In the genomic region with DNA sequence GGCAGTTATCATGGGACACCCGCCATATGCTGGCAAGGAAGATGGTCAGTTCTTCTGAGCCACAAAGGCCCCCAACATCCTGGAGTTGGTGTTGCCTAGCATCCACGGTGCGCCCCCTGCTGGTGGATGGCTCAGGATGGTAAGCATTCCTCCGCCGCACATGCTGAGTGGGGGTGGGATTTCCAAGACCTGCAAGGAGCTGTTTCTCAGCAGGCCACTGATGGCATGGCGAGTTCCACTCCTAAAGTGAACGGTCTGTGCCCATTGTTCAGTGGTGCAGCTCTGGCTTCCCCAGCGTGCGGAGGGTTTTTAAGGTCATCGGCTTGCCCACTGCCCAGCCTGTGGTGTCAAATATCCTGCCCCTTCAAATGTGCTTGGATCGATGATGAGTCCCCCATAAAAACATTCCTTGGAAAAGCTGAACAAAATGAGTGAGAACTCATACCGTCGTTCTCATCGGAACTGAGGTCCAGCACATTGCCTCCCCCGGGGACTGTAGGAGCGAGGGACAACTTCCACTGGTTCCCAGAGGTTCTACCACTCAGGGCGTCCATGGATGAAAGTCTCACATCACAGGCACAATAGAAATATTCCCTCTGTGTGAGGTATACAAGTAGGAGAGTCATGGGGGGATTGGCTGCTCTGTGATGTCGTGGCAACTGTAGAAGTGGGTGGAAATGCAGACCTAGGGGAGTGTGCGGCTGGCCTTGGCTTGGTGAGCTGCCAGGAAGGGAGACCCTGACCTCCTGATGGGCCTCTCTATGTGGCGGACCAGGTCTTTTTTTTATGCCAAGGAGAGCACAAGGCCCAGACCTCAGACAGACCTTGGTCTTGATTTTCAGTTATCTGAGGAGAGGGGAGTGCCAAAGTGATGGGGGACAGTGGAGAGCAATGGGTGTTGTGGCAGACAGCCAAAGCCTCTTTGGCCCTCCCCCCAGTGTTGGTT, we compare ENCODE assay signal across 15 cellular contexts.
DNase-seq lines count a peak whose midpoint lies in the region; ATAC-seq and TF ChIP-seq lines count a peak whose summit lies in the region.
"Had no signal": no experiment of that assay in that cellular context is flagged by ENCODE, and none has a peak within 500 bp of the region (broad histone marks: within the 10 kb centered on the region; RNA-seq: fewer than 3 reads in every experiment).

No MANE protein-coding gene starts in this region.

- no peaks in the 10 kb centered on the region for H3K4me1 Mint-ChIP-seq in endodermal cell
- no peaks in the 10 kb centered on the region for H3K4me1 Mint-ChIP-seq in effector memory CD8-positive, alpha-beta T cell (ENCODE audit: low read depth in 2 of 2)

- peak overlapping the region; percentile 72 for H3K4me3 ChIP-seq in endodermal cell (ENCODE audit: low read length)
- H3K4me3 ChIP-seq: adrenal gland, SJSA1 had no signal

- no peak overlapping the region for H3K27ac ChIP-seq in endodermal cell (ENCODE audit: low read depth, low read length)
- H3K27ac ChIP-seq: adrenal gland, SJSA1 had no signal

- peak; percentile 16; the same call in 1 of the 2 replicates for TF ChIP-seq CTCF in LNCAP (IDR thresholded peaks at IDR 0.05)
- TF ChIP-seq CTCF in endodermal cell (conservative IDR thresholded peaks at IDR 0.05): peak; percentile 58

- no peaks in the 10 kb centered on the region for H3K4me1 ChIP-seq in endodermal cell (ENCODE audit: control insufficient read depth, insufficient read depth, low read length)
- H3K4me1 ChIP-seq: adrenal gland, SJSA1 had no signal

- WGBS in endodermal cell (ENCODE audit: insufficient coverage in 1 of 2, insufficient read length in 1 of 2), 2 experiments: 88 to 89% methylated on average over 12 to 20 of the region's 20 CpGs

- peaks cover 100% of the 10 kb centered on the region for H3K9me3 ChIP-seq in endodermal cell (ENCODE audit: control insufficient read depth, low read length)

- intact Hi-C loops in sciatic nerve (cut with DNase I): no loop called here

- peaks cover 100% of the 10 kb centered on the region for H3K36me3 ChIP-seq in endodermal cell (ENCODE audit: control insufficient read depth, insufficient read depth, low read length)
- H3K36me3 ChIP-seq: SJSA1 had no signal

- H3K27me3 ChIP-seq in endodermal cell (ENCODE audit: control insufficient read depth, insufficient read depth, low read length, poor library complexity, severe bottlenecking): no peaks in the 10 kb centered on the region
- H3K27me3 ChIP-seq: adrenal gland, SJSA1 had no signal

- peaks cover 3% of the 10 kb centered on the region for H3K27me3 Mint-ChIP-seq in endodermal cell (ENCODE audit: insufficient read depth)
- no peaks in the 10 kb centered on the region for H3K27me3 Mint-ChIP-seq in effector memory CD8-positive, alpha-beta T cell

- H3K9ac ChIP-seq in endodermal cell (ENCODE audit: extremely low read depth, low read length, poor library complexity, severe bottlenecking): no peak overlapping the region

- H3K27ac Mint-ChIP-seq in endodermal cell: no peak overlapping the region
- no peak overlapping the region for H3K27ac Mint-ChIP-seq in effector memory CD8-positive, alpha-beta T cell

- ATAC-seq in sciatic nerve (no peak), HG02623 (IDR thresholded peaks at IDR 0.05; ENCODE audit: unreplicated experiment) (no peak)
- no peak for ATAC-seq in effector memory CD8-positive, alpha-beta T cell (replicated peaks)

- peaks cover 100% of the 10 kb centered on the region for H3K36me3 Mint-ChIP-seq in endodermal cell (ENCODE audit: low read depth)
- H3K36me3 Mint-ChIP-seq in effector memory CD8-positive, alpha-beta T cell (ENCODE audit: insufficient read depth): peaks cover 33% of the 10 kb centered on the region

- DNase-seq in D341Med (ENCODE audit: low spot score) (peak; percentile 14), endodermal cell (peak; percentile 64), sciatic nerve (ENCODE audit: low spot score) (peak; percentile 39), amniotic stem cell (lab: John Stamatoyannopoulos, UW) (no peak), retina (no peak)
- no peak for DNase-seq in effector memory CD8-positive, alpha-beta T cell
- DNase-seq: dermis blood vessel endothelial cell, foreskin melanocyte, Karpas-422, NCI-H187 treated with DMSO at 0.1 percent for 48 hours, NCI-H774 had no signal

- no peak overlapping the region for H3K4me3 Mint-ChIP-seq in endodermal cell
- peak overlapping the region in 1 of 2 donors; percentile 21 for H3K4me3 Mint-ChIP-seq in effector memory CD8-positive, alpha-beta T cell

- peaks cover 100% of the 10 kb centered on the region for H3K9me3 Mint-ChIP-seq in endodermal cell
- H3K9me3 Mint-ChIP-seq in effector memory CD8-positive, alpha-beta T cell: peaks cover 23 to 53% of the 10 kb centered on the region in 2 donors

Comparison
In these comparisons a context has a peak if more than half of its experiments do, and no peak if none do; other contexts are left out.
1. DNase-seq: peak in D341Med (single experiment), endodermal cell (single experiment) and sciatic nerve (single experiment); none in amniotic stem cell (single experiment), effector memory CD8-positive, alpha-beta T cell (0 of 3) and retina (single experiment).